ENCODE assay signal across 23 cellular contexts in the genomic region with DNA sequence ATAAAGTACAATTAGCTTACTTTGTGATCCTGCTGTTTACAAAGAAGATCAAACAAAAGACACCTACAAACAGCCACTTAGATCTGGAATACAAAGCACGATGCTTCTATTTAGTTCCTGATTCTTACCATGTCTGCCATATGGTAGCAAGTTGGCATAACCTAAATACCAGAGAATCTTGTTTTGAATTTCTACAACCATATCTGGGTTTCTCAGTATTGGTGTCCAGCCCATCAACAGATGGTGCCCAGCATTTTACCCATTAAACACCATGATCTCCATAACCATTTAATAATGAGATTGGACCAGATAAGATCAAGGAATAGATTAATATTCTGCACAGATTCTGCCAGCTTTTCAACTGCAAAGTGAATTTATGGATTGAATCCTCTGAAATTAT. TPM values are rescaled to one million over a fixed set of nuclear protein-coding genes. Genes with fewer than 3 reads are reported as not detected.
"Had no signal": no experiment of that assay in that cellular context is flagged by ENCODE, and none has a peak within 500 bp of the region (broad histone marks: within the 10 kb centered on the region; RNA-seq: fewer than 3 reads in every experiment).

No MANE protein-coding gene starts in this region.

- H3K27ac ChIP-seq: adrenal gland, colonic mucosa, SJSA1 had no signal

- ATAC-seq: PC-3, SK-N-SH treated with all-trans-retinoic acid at 6 μM for 48 hours had no signal

- DNase-seq: activated CD4-positive, alpha-beta memory T cell treated with anti-CD3 and anti-CD28 coated beads for 36 hours; activated CD4-positive, alpha-beta T cell treated with anti-CD3 and anti-CD28 coated beads, Interleukin-2, amount 10 ng/mL, durations not matched to agents 7 days and 5 days; activated CD4-positive, CD25-positive, alpha-beta regulatory T cell; activated naive CD4-positive, alpha-beta T cell treated with anti-CD3 and anti-CD28 coated beads, Interleukin-2, amount 50 U/mL, for 16 hours; activated naive CD8-positive, alpha-beta T cell treated with anti-CD3 and anti-CD28 coated beads, Interleukin-2, amount 10 ng/mL, durations not matched to agents 7 days and 5 days; adrenal gland; anterior cingulate cortex; colonic mucosa; KG1; NCI-H1048; NCI-H146; NCI-H1930; NCI-H2171; NCI-H2227 treated with DMSO at 0.1 percent for 48 hours; NCI-H526; PC-3; SHP77; T-helper 2 cell; T1000 had no signal

- H3K27me3 ChIP-seq: adrenal gland, colonic mucosa, SJSA1 had no signal

- H3K36me3 Mint-ChIP-seq: activated CD4-positive, alpha-beta memory T cell treated with anti-CD3 and anti-CD28 coated beads for 36 hours; activated naive CD8-positive, alpha-beta T cell treated with anti-CD3 and anti-CD28 coated beads, Interleukin-2, amount 10 ng/mL, durations not matched to agents 7 days and 5 days had no signal

- H3K27ac Mint-ChIP-seq: activated CD4-positive, alpha-beta memory T cell treated with anti-CD3 and anti-CD28 coated beads for 36 hours; activated CD4-positive, alpha-beta T cell treated with anti-CD3 and anti-CD28 coated beads, Interleukin-2, amount 10 ng/mL, durations not matched to agents 7 days and 5 days; activated naive CD8-positive, alpha-beta T cell treated with anti-CD3 and anti-CD28 coated beads, Interleukin-2, amount 10 ng/mL, durations not matched to agents 7 days and 5 days had no signal

- H3K4me3 ChIP-seq: adrenal gland, colonic mucosa, SJSA1 had no signal

- H3K4me1 Mint-ChIP-seq: activated CD4-positive, alpha-beta T cell treated with anti-CD3 and anti-CD28 coated beads, Interleukin-2, amount 10 ng/mL, durations not matched to agents 7 days and 5 days had no signal

- H3K9me3 Mint-ChIP-seq: activated CD4-positive, alpha-beta T cell treated with anti-CD3 and anti-CD28 coated beads, Interleukin-2, amount 10 ng/mL, durations not matched to agents 7 days and 5 days had no signal

- H3K4me3 Mint-ChIP-seq: activated CD4-positive, alpha-beta memory T cell treated with anti-CD3 and anti-CD28 coated beads for 36 hours; activated CD4-positive, alpha-beta T cell treated with anti-CD3 and anti-CD28 coated beads, Interleukin-2, amount 10 ng/mL, durations not matched to agents 7 days and 5 days; activated naive CD8-positive, alpha-beta T cell treated with anti-CD3 and anti-CD28 coated beads, Interleukin-2, amount 10 ng/mL, durations not matched to agents 7 days and 5 days had no signal

RNA-seq across cellular contexts. Expression of a gene that starts 29.8 kb away (rescaled TPM):
- total RNA-seq: activated CD4-positive, alpha-beta memory T cell treated with anti-CD3 and anti-CD28 coated beads for 36 hours; activated CD4-positive, alpha-beta T cell treated with anti-CD3 and anti-CD28 coated beads, Interleukin-2, amount 10 ng/mL, durations not matched to agents 7 days and 5 days; activated CD8-positive, alpha-beta memory T cell treated with anti-CD3 and anti-CD28 coated beads for 36 hours; activated naive CD8-positive, alpha-beta T cell treated with anti-CD3 and anti-CD28 coated beads, Interleukin-2, amount 10 ng/mL, durations not matched to agents 7 days and 5 days; M059J; PC-3; SJSA1 had no signal
